In the genomic region with DNA sequence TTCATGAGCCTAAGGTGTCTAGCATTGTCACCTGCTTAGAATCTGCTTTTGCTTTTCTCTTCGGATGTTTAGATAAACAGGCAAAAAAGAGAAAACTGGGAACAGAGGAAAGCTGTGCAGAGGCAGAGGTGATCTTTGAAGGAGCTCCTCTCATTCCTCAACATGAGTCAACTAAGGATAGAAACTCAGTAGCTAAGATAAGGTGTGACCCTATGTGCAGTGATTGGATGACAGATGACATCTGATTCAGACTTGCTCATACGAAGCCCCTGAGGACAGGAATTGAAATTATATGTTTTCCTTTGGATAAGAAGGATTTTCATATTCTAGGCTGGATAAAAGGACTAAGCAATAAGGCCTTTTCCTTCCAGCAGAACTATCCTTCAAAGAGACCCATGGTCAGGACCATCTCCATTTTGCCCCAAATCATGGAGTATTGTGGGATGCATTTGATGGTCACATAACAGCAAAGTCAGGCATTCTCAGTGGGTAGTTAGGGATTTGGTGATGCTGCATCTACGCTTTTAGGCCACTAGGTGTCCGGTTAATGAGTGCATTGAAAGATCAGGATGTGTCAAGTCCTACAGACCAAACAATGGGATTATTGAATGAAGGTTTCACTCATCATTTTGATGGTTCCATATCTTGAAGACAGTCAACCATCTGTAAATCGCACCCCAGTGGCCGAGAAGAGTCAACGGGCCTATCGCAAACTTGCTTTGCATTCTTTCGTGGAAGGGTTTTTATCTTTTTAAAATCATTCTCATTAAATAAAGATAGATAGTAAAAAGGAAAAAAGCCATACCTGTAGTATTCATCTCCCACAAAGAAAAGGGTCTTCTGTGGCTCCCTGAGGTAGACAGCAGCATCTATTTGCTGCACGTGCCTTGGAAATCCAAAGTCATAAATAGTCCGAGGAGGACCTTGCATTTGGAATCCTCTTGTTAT, we compare ENCODE assay signal across 9 cellular contexts. TPM values are rescaled to one million over a fixed set of nuclear protein-coding genes. Genes with fewer than 3 reads are reported as not detected.
DNase-seq lines count a peak whose midpoint lies in the region; ATAC-seq and TF ChIP-seq lines count a peak whose summit lies in the region.
"Had no signal": no experiment of that assay in that cellular context is flagged by ENCODE, and none has a peak within 500 bp of the region (broad histone marks: within the 10 kb centered on the region; RNA-seq: fewer than 3 reads in every experiment).

No MANE protein-coding gene starts in this region.

- no peaks in the 10 kb centered on the region for H3K36me3 ChIP-seq in GM06990 (ENCODE audit: control insufficient read depth, insufficient read depth, low read length)
- H3K36me3 ChIP-seq in mesendoderm (ENCODE audit: control insufficient read depth, insufficient read depth, low read length) = no peaks in the 10 kb centered on the region

- H2BK5ac ChIP-seq in mesendoderm (ENCODE audit: low read length) = no peak overlapping the region

- no peak overlapping the region for H3K9ac ChIP-seq in mesendoderm (ENCODE audit: low read length)

- H4K8ac ChIP-seq in mesendoderm (ENCODE audit: low read depth, low read length) = no peak overlapping the region

- H3K27ac ChIP-seq in HL-60 (replicated peaks) = no peak overlapping the region
- no peak overlapping the region for H3K27ac ChIP-seq in mesendoderm (ENCODE audit: low read depth, low read length)

- H3K4me3 ChIP-seq in GM06990 (replicated peaks; ENCODE audit: low read depth, low read length) (no peak overlapping the region), HL-60 (replicated peaks; ENCODE audit: insufficient read depth, low read length) (no peak overlapping the region), mesendoderm (ENCODE audit: low read length) (no peak overlapping the region)

- no peak overlapping the region for H3K27ac Mint-ChIP-seq in activated T-helper 17 cell treated with anti-CD3 and anti-CD28 coated beads, Interleukin-2, amount 50 U/mL, for 72 hours

- peaks cover 6% of the 10 kb centered on the region for H3K4me1 Mint-ChIP-seq in activated T-helper 17 cell treated with anti-CD3 and anti-CD28 coated beads, Interleukin-2, amount 50 U/mL, for 72 hours

- no CpG with 5 or more reads among the region's 11 CpGs for WGBS in mesendoderm (ENCODE audit: extremely low coverage, insufficient coverage, low lambda C conversion rate)

- no peak overlapping the region for H2BK15ac ChIP-seq in mesendoderm (replicated peaks; ENCODE audit: low read depth)

- H3K18ac ChIP-seq in mesendoderm (ENCODE audit: low read length) = no peak overlapping the region

- peaks cover 5% of the 10 kb centered on the region for H3K27me3 Mint-ChIP-seq in activated T-helper 17 cell treated with anti-CD3 and anti-CD28 coated beads, Interleukin-2, amount 50 U/mL, for 72 hours

- no peaks in the 10 kb centered on the region for H3K9me3 Mint-ChIP-seq in activated T-helper 17 cell treated with anti-CD3 and anti-CD28 coated beads, Interleukin-2, amount 50 U/mL, for 72 hours

- no peak overlapping the region for H2AK5ac ChIP-seq in mesendoderm (ENCODE audit: low read length)

- H3K56ac ChIP-seq in mesendoderm (ENCODE audit: low read length) = no peak overlapping the region

- H4K5ac ChIP-seq in mesendoderm (ENCODE audit: low read length) = no peak overlapping the region

- H3K79me2 ChIP-seq in mesendoderm (ENCODE audit: control insufficient read depth, insufficient read depth, low read length) = no peaks in the 10 kb centered on the region

- no peaks in the 10 kb centered on the region for H3K27me3 ChIP-seq in GM06990 (replicated peaks; ENCODE audit: control insufficient read depth, insufficient read depth, low read length)
- H3K27me3 ChIP-seq in HL-60 (ENCODE audit: insufficient read depth, poor library complexity, severe bottlenecking) = no peaks in the 10 kb centered on the region
- no peaks in the 10 kb centered on the region for H3K27me3 ChIP-seq in mesendoderm (ENCODE audit: insufficient read depth, low read length, poor library complexity)

- H2BK120ac ChIP-seq in mesendoderm (ENCODE audit: low read depth, low read length) = no peak overlapping the region

- TF ChIP-seq CTCF in GM06990 (IDR thresholded peaks at IDR 0.05; ENCODE audit: insufficient read depth, low read length, poor library complexity, severe bottlenecking) (peak; percentile 69), HL-60 (IDR thresholded peaks at IDR 0.05; ENCODE audit: insufficient read depth, low read length) (peak; percentile 50)

- H3K36me3 Mint-ChIP-seq in activated T-helper 17 cell treated with anti-CD3 and anti-CD28 coated beads, Interleukin-2, amount 50 U/mL, for 72 hours (ENCODE audit: low read depth) = no peaks in the 10 kb centered on the region

- DNase-seq in GM06990 (ENCODE audit: extremely low read depth, insufficient read length) (no peak), HL-60 (ENCODE audit: low read depth in 1 of 2, low spot score in 1 of 2) (no peak), mesendoderm (peak; percentile 72)
- DNase-seq: NCI-H510A had no signal

- H3K4me1 ChIP-seq in mesendoderm (ENCODE audit: control insufficient read depth, low read depth, low read length) = no peaks in the 10 kb centered on the region

- H3K4ac ChIP-seq in mesendoderm (ENCODE audit: low read depth, low read length) = no peak overlapping the region

- no peak overlapping the region for H3K23ac ChIP-seq in mesendoderm (ENCODE audit: low read length)

- no peak overlapping the region for H3K4me2 ChIP-seq in mesendoderm (ENCODE audit: low read length)

- H3K79me1 ChIP-seq in mesendoderm (ENCODE audit: low read length) = no peaks in the 10 kb centered on the region

- H3K4me3 Mint-ChIP-seq in activated T-helper 17 cell treated with anti-CD3 and anti-CD28 coated beads, Interleukin-2, amount 50 U/mL, for 72 hours = no peak overlapping the region

- ATAC-seq in activated T-helper 17 cell treated with anti-CD3 and anti-CD28 coated beads, Interleukin-2, amount 50 U/mL, for 72 hours (replicated peaks) = peak; percentile 60
- ATAC-seq in GM19395 (IDR thresholded peaks at IDR 0.05; ENCODE audit: unreplicated experiment) (no peak), GM21360 (IDR thresholded peaks at IDR 0.05; ENCODE audit: unreplicated experiment) (no peak), HG02852 (IDR thresholded peaks at IDR 0.05; ENCODE audit: unreplicated experiment) (no peak), GM21526 (IDR thresholded peaks at IDR 0.05; ENCODE audit: low FRiP score, unreplicated experiment) (no peak)

RNA-seq across cellular contexts. Expression of gene MMP20, which starts 32.2 kb away (rescaled TPM):
- total RNA-seq in activated T-helper 17 cell treated with anti-CD3 and anti-CD28 coated beads, Interleukin-2, amount 50 U/mL, for 72 hours = not detected
- polyA plus RNA-seq in mesendoderm (2013, experiment 1 of 2) = not detected
- polyA plus RNA-seq in mesendoderm (2013, experiment 2 of 2) = not detected
